Comparison of ENCODE assay signal across 1 cellular context in genomic region chr19:10717356-10718204, GRCh38.
TF ChIP-seq lines count a peak whose summit lies in the region.

DNM2 (plus strand) TSS chr19:10718079; CDS start chr19:10718243, 164 bp downstream.

TF ChIP-seq in K562, 482 proteins besides CTCF, POLR2A, EP300 and RAD21 (continued from another document and continues in another):
- TF ChIP-seq CHD7 (IDR thresholded peaks at IDR 0.05; ENCODE audit: low read depth, low read length): no peak
- TF ChIP-seq CXXC5 (CRISPR knock-in tag; IDR thresholded peaks at IDR 0.05): peak; percentile 63; the same call in 1 of the 2 replicates
- TF ChIP-seq ZNF695 (CRISPR knock-in tag; IDR thresholded peaks at IDR 0.05): no peak
- TF ChIP-seq KDM4B (IDR thresholded peaks at IDR 0.05; ENCODE audit: borderline replicate concordance in 2 of 2, low read depth in 1 of 2): no peak
- TF ChIP-seq SIN3A (IDR thresholded peaks at IDR 0.05; ENCODE audit: borderline replicate concordance in 2 of 2, control insufficient read depth in 1 of 2, low read depth in 2 of 2, low read length in 2 of 2): peak; percentile 27 to 56; a peak in 1 of 4 replicates
- TF ChIP-seq MBD2 (IDR thresholded peaks at IDR 0.05; ENCODE audit: borderline replicate concordance, low read depth): peak; percentile 100
- TF ChIP-seq ZNF609 (CRISPR knock-in tag; IDR thresholded peaks at IDR 0.05; ENCODE audit: borderline replicate concordance): no peak
- no peak for TF ChIP-seq PATZ1 (CRISPR knock-in tag; IDR thresholded peaks at IDR 0.05; ENCODE audit: borderline replicate concordance)
- no peak for TF ChIP-seq TARDBP (IDR thresholded peaks at IDR 0.05)
- no peak for TF ChIP-seq U2AF1 (optimal IDR thresholded peaks at IDR 0.05; ENCODE audit: low read depth, low read length)
- no peak for TF ChIP-seq ZNF717 (CRISPR knock-in tag; IDR thresholded peaks at IDR 0.05)
- peak; percentile 100 for TF ChIP-seq ARID3A (IDR thresholded peaks at IDR 0.05; ENCODE audit: borderline replicate concordance, low read depth, low read length)
- TF ChIP-seq UBTF (IDR thresholded peaks at IDR 0.05; ENCODE audit: borderline replicate concordance in 1 of 2, low read depth in 2 of 2, low read length in 2 of 2): 0 out of 4 replicates have a peak, but pooled peaks of 1 of the 2 experiments have one; percentile 30
- no peak for TF ChIP-seq ZNF175 (CRISPR knock-in tag; IDR thresholded peaks at IDR 0.05; ENCODE audit: low read depth)
- TF ChIP-seq CAMTA2 (CRISPR knock-in tag; conservative IDR thresholded peaks at IDR 0.05): no peak
- TF ChIP-seq NCOA1 (IDR thresholded peaks at IDR 0.05; ENCODE audit: low read depth): no peak
- TF ChIP-seq NFATC3 (IDR thresholded peaks at IDR 0.05): no peak
- no peak for TF ChIP-seq ZC3H8 (IDR thresholded peaks at IDR 0.05)
